In genomic region chr4:76856183-76856969, GRCh38 we compare ENCODE assay signal across 10 cellular contexts. TPM values are rescaled to one million over a fixed set of nuclear protein-coding genes. Genes with fewer than 3 reads are reported as not detected.
A peak's percentile ranks its signal among the peaks of the same experiment; 100 is the strongest.
DNase-seq lines count a peak whose midpoint lies in the region; ATAC-seq and TF ChIP-seq lines count a peak whose summit lies in the region.
"Had no signal": no experiment of that assay in that cellular context is flagged by ENCODE, and none has a peak within 500 bp of the region (broad histone marks: within the 10 kb centered on the region; RNA-seq: fewer than 3 reads in every experiment).

No MANE protein-coding gene starts in this region.

- no peaks in the 10 kb centered on the region for H3K4me1 Mint-ChIP-seq in stimulated activated memory B cell treated with anti-CD40 and anti-IgM and Interleukin-4, amounts not matched to agents 10 μg/mL and 1 μg/mL and 100 μg/mL, for 72 hours
- H3K4me1 Mint-ChIP-seq: activated CD4-positive, alpha-beta T cell treated with anti-CD3 and anti-CD28 coated beads for 36 hours had no signal

- H4K20me1 ChIP-seq in hepatocyte (ENCODE audit: insufficient read depth, poor library complexity, severe bottlenecking): no peaks in the 10 kb centered on the region

- no peak for ATAC-seq in stimulated activated memory B cell treated with anti-CD40 and anti-IgM and Interleukin-4, amounts not matched to agents 10 μg/mL and 1 μg/mL and 100 μg/mL, for 72 hours
- ATAC-seq: activated CD4-positive, alpha-beta T cell treated with anti-CD3 and anti-CD28 coated beads for 36 hours had no signal

- TF ChIP-seq CTCF in hepatocyte (IDR thresholded peaks at IDR 0.05; ENCODE audit: poor library complexity): no peak

- H3K9me3 Mint-ChIP-seq in stimulated activated memory B cell treated with anti-CD40 and anti-IgM and Interleukin-4, amounts not matched to agents 10 μg/mL and 1 μg/mL and 100 μg/mL, for 72 hours: no peaks in the 10 kb centered on the region

- peak overlapping the region; percentile 43 for H3K4me2 ChIP-seq in hepatocyte
- peak overlapping the region; percentile 30 for H3K4me2 ChIP-seq in skeletal muscle satellite cell (ENCODE audit: low read length)

- H3K27me3 Mint-ChIP-seq in stimulated activated memory B cell treated with anti-CD40 and anti-IgM and Interleukin-4, amounts not matched to agents 10 μg/mL and 1 μg/mL and 100 μg/mL, for 72 hours: peaks cover 36% of the 10 kb centered on the region

- no peaks in the 10 kb centered on the region for H3K9me3 ChIP-seq in hepatocyte (ENCODE audit: low read depth)
- H3K9me3 ChIP-seq in skeletal muscle satellite cell (replicated peaks; ENCODE audit: low read length): no peaks in the 10 kb centered on the region
- H3K9me3 ChIP-seq: sigmoid colon had no signal

- H3K4me1 ChIP-seq in hepatocyte (ENCODE audit: insufficient read depth): peaks cover 30% of the 10 kb centered on the region
- peaks cover 21% of the 10 kb centered on the region for H3K4me1 ChIP-seq in skeletal muscle satellite cell (ENCODE audit: control insufficient read depth, insufficient read depth, low read length)

- H2AFZ ChIP-seq in hepatocyte: no peak overlapping the region

- H3K9ac ChIP-seq in skeletal muscle satellite cell (ENCODE audit: low read depth, low read length): peak overlapping the region; percentile 8

- no peaks in the 10 kb centered on the region for H3K9me2 ChIP-seq in hepatocyte (replicated peaks; ENCODE audit: insufficient read depth)

- H3K27ac Mint-ChIP-seq in stimulated activated memory B cell treated with anti-CD40 and anti-IgM and Interleukin-4, amounts not matched to agents 10 μg/mL and 1 μg/mL and 100 μg/mL, for 72 hours: no peak overlapping the region
- H3K27ac Mint-ChIP-seq: activated CD4-positive, alpha-beta T cell treated with anti-CD3 and anti-CD28 coated beads for 36 hours had no signal

- no peaks in the 10 kb centered on the region for H3K79me2 ChIP-seq in hepatocyte

- DNase-seq in NCI-H146 (lab: John Stamatoyannopoulos, UW) (peak; percentile 4), NCI-H146 treated with DMSO at 0.1 percent for 48 hours (lab: John Stamatoyannopoulos, UW; ENCODE audit: unreplicated experiment) (no peak), T1000 (lab: John Stamatoyannopoulos, UW) (peak; percentile 3), hepatocyte (ENCODE audit: low spot score) (peak; percentile 77), 8988T (no peak)
- no peak for DNase-seq in activated CD4-positive, alpha-beta T cell treated with anti-CD3 and anti-CD28 coated beads, Interleukin-2, amount 50 U/mL, for 48 hours
- DNase-seq: activated CD4-positive, alpha-beta T cell treated with anti-CD3 and anti-CD28 coated beads for 36 hours; sigmoid colon had no signal

- H3K27ac ChIP-seq in hepatocyte: peak overlapping the region; percentile 78
- H3K27ac ChIP-seq: sigmoid colon had no signal

- WGBS in hepatocyte (ENCODE audit: low lambda C conversion rate, missing lambda C conversion rate): 27% methylated on average over 3 of the region's 3 CpGs

- no peaks in the 10 kb centered on the region for H3K27me3 ChIP-seq in hepatocyte
- H3K27me3 ChIP-seq in skeletal muscle satellite cell (ENCODE audit: control insufficient read depth, insufficient read depth, low read length): no peaks in the 10 kb centered on the region
- H3K27me3 ChIP-seq: sigmoid colon had no signal

- no peaks in the 10 kb centered on the region for H3K36me3 Mint-ChIP-seq in stimulated activated memory B cell treated with anti-CD40 and anti-IgM and Interleukin-4, amounts not matched to agents 10 μg/mL and 1 μg/mL and 100 μg/mL, for 72 hours

- no peak overlapping the region for H3K4me3 Mint-ChIP-seq in stimulated activated memory B cell treated with anti-CD40 and anti-IgM and Interleukin-4, amounts not matched to agents 10 μg/mL and 1 μg/mL and 100 μg/mL, for 72 hours
- H3K4me3 Mint-ChIP-seq: activated CD4-positive, alpha-beta T cell treated with anti-CD3 and anti-CD28 coated beads for 36 hours had no signal

- no peaks in the 10 kb centered on the region for H3K36me3 ChIP-seq in hepatocyte (replicated peaks; ENCODE audit: insufficient read depth, low read depth)
- H3K36me3 ChIP-seq in skeletal muscle satellite cell (ENCODE audit: insufficient read depth, low read length): no peaks in the 10 kb centered on the region
- H3K36me3 ChIP-seq: sigmoid colon had no signal

- no peak overlapping the region for H3K4me3 ChIP-seq in hepatocyte
- no peak overlapping the region for H3K4me3 ChIP-seq in skeletal muscle satellite cell (ENCODE audit: low read length)
- H3K4me3 ChIP-seq: sigmoid colon had no signal

RNA-seq across cellular contexts. Expression of gene SOWAHB, which starts 41.6 kb away (rescaled TPM):
- 16.2 and 18.9 TPM in 2 replicates for total RNA-seq in hepatocyte
- 5.7 and 8.7 TPM in 2 replicates for polyA plus RNA-seq in hepatocyte
- not detected in 2 replicates for total RNA-seq in skeletal muscle satellite cell (2012; rRNA removed)
- total RNA-seq: activated CD4-positive, alpha-beta T cell treated with anti-CD3 and anti-CD28 coated beads for 36 hours had no signal

Comparison
In these comparisons a context has a peak if more than half of its experiments do, and no peak if none do; other contexts are left out.
1. DNase-seq: peak in NCI-H146 (single experiment), T1000 (single experiment) and hepatocyte (single experiment); none in NCI-H146 treated with DMSO at 0.1 percent for 48 hours (single experiment), 8988T (single experiment) and activated CD4-positive, alpha-beta T cell treated with anti-CD3 and anti-CD28 coated beads, Interleukin-2, amount 50 U/mL, for 48 hours (0 of 2).